In the genomic region with DNA sequence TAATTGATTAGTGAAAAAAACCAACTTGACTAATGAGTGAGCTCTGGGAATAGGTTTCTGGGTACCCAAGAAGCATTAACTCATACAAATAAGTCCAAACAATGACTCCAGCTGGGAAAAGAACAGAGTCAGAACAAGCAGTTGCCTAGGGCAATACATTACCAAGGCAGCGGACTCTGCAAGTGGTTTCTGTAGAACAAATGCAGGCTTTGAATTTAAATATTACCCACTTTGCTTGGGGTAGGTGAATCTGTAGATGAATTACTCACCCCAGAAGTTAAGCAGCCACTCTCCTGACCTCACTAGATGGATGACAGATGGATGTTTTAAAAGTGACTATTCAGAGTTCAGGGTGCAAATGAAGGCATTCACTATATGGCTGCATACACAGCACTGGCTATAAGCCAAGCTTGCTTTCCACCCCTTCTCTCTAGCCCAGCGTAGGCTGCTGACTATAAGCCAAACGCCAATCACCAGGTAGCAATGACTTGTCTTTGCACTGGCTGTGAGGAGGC, we compare ENCODE assay signal across 9 cellular contexts.
DNase-seq lines count a peak whose midpoint lies in the region; ATAC-seq, FAIRE-seq and TF ChIP-seq lines count a peak whose summit lies in the region.
"Had no signal": no experiment of that assay in that cellular context is flagged by ENCODE, and none has a peak within 500 bp of the region (broad histone marks: within the 10 kb centered on the region; RNA-seq: fewer than 3 reads in every experiment).

No MANE protein-coding gene starts in this region.

- TF ChIP-seq CTCF in WERI-Rb-1 (IDR thresholded peaks at IDR 0.05; ENCODE audit: low read depth, low read length) (no peak), spleen (IDR thresholded peaks at IDR 0.05 in 8 of 11, conservative IDR thresholded peaks at IDR 0.05 in 3 of 11) (no peak)

- peak; percentile 50 for DNase-seq in ELF-1 (ENCODE audit: low read depth, low spot score)
- DNase-seq in HTR-8/SVneo (ENCODE audit: insufficient read length, low spot score), result peak; percentile 5
- peak; percentile 61 for DNase-seq in WERI-Rb-1
- peak; percentile 54 for DNase-seq in kidney glomerular epithelial cell (lab: John Stamatoyannopoulos, UW)
- no peak for DNase-seq in LoVo (ENCODE audit: low spot score)
- DNase-seq in cerebellar nuclear complex (lab: John Stamatoyannopoulos, UW), result no peak
- no peak for DNase-seq in spleen

- no peaks in the 10 kb centered on the region for H3K9me3 ChIP-seq in WERI-Rb-1 (ENCODE audit: severe bottlenecking)
- H3K9me3 ChIP-seq in spleen, result no peaks in the 10 kb centered on the region

- H3K4me3 ChIP-seq in WERI-Rb-1 (ENCODE audit: low read depth, low read length) (no peak overlapping the region), spleen (no peak overlapping the region)

- H3K27ac ChIP-seq in WERI-Rb-1 (no peak overlapping the region), spleen (no peak overlapping the region)

- H3K36me3 ChIP-seq in WERI-Rb-1 (no peaks in the 10 kb centered on the region), spleen (no peaks in the 10 kb centered on the region)

- peak; percentile 55 for FAIRE-seq in HTR-8/SVneo (lab: Jason Lieb, UNC)
- FAIRE-seq: colon had no signal

- WGBS in spleen, 5 donors, result 51 to 61% (median 52%) methylated on average over 3 of the region's 3 CpGs

- no peak for ATAC-seq in GM18498 (IDR thresholded peaks at IDR 0.05; ENCODE audit: unreplicated experiment)

- H3K4me1 ChIP-seq in spleen, result peaks cover 0 to 15% (median 0%) of the 10 kb centered on the region in 6 donors

- TF ChIP-seq POLR2A in spleen (IDR thresholded peaks at IDR 0.05), result no peak

- no peaks in the 10 kb centered on the region for H3K27me3 ChIP-seq in WERI-Rb-1 (ENCODE audit: insufficient read depth, low read depth, severe bottlenecking)
- H3K27me3 ChIP-seq in spleen (replicated peaks in 1 of 7), result no peaks in the 10 kb centered on the region

- intact Hi-C loops in spleen (cut with DNase I; ENCODE audit: low total_unique reads), result no loop called here

Comparison
In these comparisons a context has a peak if more than half of its experiments do, and no peak if none do; other contexts are left out.
1. DNase-seq: peak in ELF-1 (single experiment), HTR-8/SVneo (single experiment), WERI-Rb-1 (single experiment) and kidney glomerular epithelial cell (single experiment); none in LoVo (single experiment), cerebellar nuclear complex (0 of 2) and spleen (single experiment).